ENCODE assay signal across 23 cellular contexts in genomic region chr9:112408819-112409218, GRCh38.
"Had no signal": no experiment of that assay in that cellular context is flagged by ENCODE, and none has a peak within 500 bp of the region (broad histone marks: within the 10 kb centered on the region; RNA-seq: fewer than 3 reads in every experiment).

No MANE protein-coding gene starts in this region.

- H3K9me3 ChIP-seq: esophagus squamous epithelium, left ventricle myocardium inferior, tibial nerve had no signal

- H3K27me3 Mint-ChIP-seq: activated CD4-positive, alpha-beta memory T cell treated with anti-CD3 and anti-CD28 coated beads, Interleukin-2, amount 10 ng/mL, durations not matched to agents 7 days and 5 days; activated CD4-positive, alpha-beta T cell treated with anti-CD3 and anti-CD28 coated beads, Interleukin-2, amount 10 ng/mL, durations not matched to agents 7 days and 5 days; activated T-cell treated with anti-CD3 and anti-CD28 coated beads, Interleukin-2, amount 50 U/mL, for 24 hours had no signal

- ATAC-seq: right cardiac atrium had no signal

- H3K27ac ChIP-seq: brain microvascular endothelial cell, esophagus squamous epithelium, left ventricle myocardium inferior, tibial nerve had no signal

- DNase-seq: activated CD4-positive, alpha-beta memory T cell treated with anti-CD3 and anti-CD28 coated beads, Interleukin-2, amount 10 ng/mL, durations not matched to agents 7 days and 5 days; activated CD4-positive, alpha-beta T cell treated with anti-CD3 and anti-CD28 coated beads for 1 hour; activated CD4-positive, alpha-beta T cell treated with anti-CD3 and anti-CD28 coated beads, Interleukin-2, amount 10 ng/mL, durations not matched to agents 7 days and 5 days; activated CD8-positive, alpha-beta memory T cell treated with anti-CD3 and anti-CD28 coated beads, Interleukin-2, amount 50 U/mL, for 48 hours; activated gamma-delta T cell treated with Interleukin-2 at 50 U/mL for 16 hours; activated naive CD4-positive, alpha-beta T cell treated with anti-CD3 and anti-CD28 coated beads, Interleukin-2, amount 50 U/mL, for 16 hours; activated T-cell treated with anti-CD3 and anti-CD28 coated beads, Interleukin-2, amount 50 U/mL, for 24 hours; amniotic stem cell; brain microvascular endothelial cell; caudate nucleus; effector CD8-positive, alpha-beta T cell; esophagus squamous epithelium; foreskin melanocyte; left ventricle myocardium inferior; mammary epithelial cell; midbrain; natural killer cell; posterior cingulate gyrus; right cardiac atrium; stimulated activated CD4-positive, alpha-beta T cell treated with anti-CD3 and anti-CD28 coated beads, Interleukin-2, amount 100 ng/mL, for 48 hours; stimulated activated naive CD4-positive, alpha-beta T cell treated with Interleukin-2 at 50 U/mL for 16 hours; T-helper 2 cell had no signal

- H3K27me3 ChIP-seq: brain microvascular endothelial cell, esophagus squamous epithelium, tibial nerve had no signal

- H3K36me3 Mint-ChIP-seq: natural killer cell had no signal

- H3K4me1 ChIP-seq: tibial nerve had no signal

- H3K27ac Mint-ChIP-seq: activated CD4-positive, alpha-beta memory T cell treated with anti-CD3 and anti-CD28 coated beads, Interleukin-2, amount 10 ng/mL, durations not matched to agents 7 days and 5 days; activated CD4-positive, alpha-beta T cell treated with anti-CD3 and anti-CD28 coated beads, Interleukin-2, amount 10 ng/mL, durations not matched to agents 7 days and 5 days; activated T-cell treated with anti-CD3 and anti-CD28 coated beads, Interleukin-2, amount 50 U/mL, for 24 hours; natural killer cell had no signal

- H3K9me3 Mint-ChIP-seq: activated CD4-positive, alpha-beta memory T cell treated with anti-CD3 and anti-CD28 coated beads, Interleukin-2, amount 10 ng/mL, durations not matched to agents 7 days and 5 days; activated CD4-positive, alpha-beta T cell treated with anti-CD3 and anti-CD28 coated beads, Interleukin-2, amount 10 ng/mL, durations not matched to agents 7 days and 5 days; activated T-cell treated with anti-CD3 and anti-CD28 coated beads, Interleukin-2, amount 50 U/mL, for 24 hours; natural killer cell had no signal

- H3K4me3 ChIP-seq: esophagus squamous epithelium, left ventricle myocardium inferior, tibial nerve had no signal

- H3K4me3 Mint-ChIP-seq: activated CD4-positive, alpha-beta memory T cell treated with anti-CD3 and anti-CD28 coated beads, Interleukin-2, amount 10 ng/mL, durations not matched to agents 7 days and 5 days; activated CD4-positive, alpha-beta T cell treated with anti-CD3 and anti-CD28 coated beads, Interleukin-2, amount 10 ng/mL, durations not matched to agents 7 days and 5 days; activated T-cell treated with anti-CD3 and anti-CD28 coated beads, Interleukin-2, amount 50 U/mL, for 24 hours; natural killer cell had no signal

- H3K4me1 Mint-ChIP-seq: activated CD4-positive, alpha-beta memory T cell treated with anti-CD3 and anti-CD28 coated beads, Interleukin-2, amount 10 ng/mL, durations not matched to agents 7 days and 5 days; activated CD4-positive, alpha-beta T cell treated with anti-CD3 and anti-CD28 coated beads, Interleukin-2, amount 10 ng/mL, durations not matched to agents 7 days and 5 days had no signal
